26 cellular contexts compared by ENCODE assay signal in the genomic region with DNA sequence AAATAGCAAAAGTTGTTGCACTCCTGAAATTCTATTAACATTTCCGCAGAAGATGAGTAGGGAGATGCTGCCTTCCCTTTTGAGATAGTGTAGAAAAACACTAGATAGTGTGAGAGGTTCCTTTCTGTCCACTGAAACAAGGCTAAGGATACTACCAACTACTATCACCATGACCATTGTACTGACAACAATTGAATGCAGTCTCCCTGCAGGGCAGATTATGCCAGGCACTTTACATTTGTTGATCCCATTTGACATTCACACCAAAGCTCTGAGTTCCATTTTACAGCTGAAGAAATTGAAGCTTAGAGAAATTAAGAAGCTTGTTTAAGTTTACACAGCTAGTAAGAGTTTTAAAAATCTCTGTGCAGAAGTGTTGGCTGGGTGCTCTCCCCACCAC. TPM values are rescaled to one million over a fixed set of nuclear protein-coding genes. Genes with fewer than 3 reads are reported as not detected.
"Had no signal": no experiment of that assay in that cellular context is flagged by ENCODE, and none has a peak within 500 bp of the region (broad histone marks: within the 10 kb centered on the region; RNA-seq: fewer than 3 reads in every experiment).

No MANE protein-coding gene starts in this region.

- ATAC-seq: Panc1 had no signal

- DNase-seq: activated CD4-positive, alpha-beta T cell treated with anti-CD3 and anti-CD28 coated beads for 4 hours; activated CD8-positive, alpha-beta memory T cell treated with anti-CD3 and anti-CD28 coated beads, Interleukin-2, amount 50 U/mL, for 4 hours; activated CD8-positive, alpha-beta T cell treated with anti-CD3 and anti-CD28 coated beads for 36 hours; activated naive CD4-positive, alpha-beta T cell treated with anti-CD3 and anti-CD28 coated beads, Interleukin-2, amount 50 U/mL, for 16 hours; activated naive CD8-positive, alpha-beta T cell treated with anti-CD3 and anti-CD28 coated beads, Interleukin-2, amount 10 ng/mL, durations not matched to agents 7 days and 5 days; adrenal gland; anterior cingulate cortex; MM.1S; NCI-H1105; NCI-H1436; NCI-H1694 treated with DMSO at 0.1 percent for 48 hours; NCI-H2029 treated with DMSO at 0.1 percent for 48 hours; NCI-H345; NCI-H510A; NCI-H526 treated with DMSO at 0.1 percent for 48 hours; NCI-H82; NK-92 treated with Interleukin-12 subunit alpha and Interleukin-12 subunit beta, amount 100 ng/mL, for 24 hours; OCI-M1; Right ventricle myocardium superior; SJCRH30; SK-N-SH had no signal

- H3K9ac ChIP-seq: KMS-11, SK-N-SH had no signal

- H3K4me2 ChIP-seq: KMS-11, SK-N-SH had no signal

- H3K27me3 ChIP-seq: adrenal gland, breast epithelium, SJCRH30 had no signal

- H3K27ac Mint-ChIP-seq: activated CD8-positive, alpha-beta T cell treated with anti-CD3 and anti-CD28 coated beads for 36 hours; activated naive CD8-positive, alpha-beta T cell treated with anti-CD3 and anti-CD28 coated beads, Interleukin-2, amount 10 ng/mL, durations not matched to agents 7 days and 5 days had no signal

- H3K27ac ChIP-seq: adrenal gland, breast epithelium, KMS-11, RWPE1, SJCRH30, VCaP had no signal

- H3K4me3 ChIP-seq: adrenal gland, breast epithelium, SJCRH30 had no signal

- H3K4me1 ChIP-seq: adrenal gland, breast epithelium, SJCRH30 had no signal

- H3K4me3 Mint-ChIP-seq: activated CD8-positive, alpha-beta T cell treated with anti-CD3 and anti-CD28 coated beads for 36 hours; activated naive CD8-positive, alpha-beta T cell treated with anti-CD3 and anti-CD28 coated beads, Interleukin-2, amount 10 ng/mL, durations not matched to agents 7 days and 5 days had no signal

- H3K9me3 ChIP-seq: adrenal gland, breast epithelium, SJCRH30, SK-N-SH had no signal

- H3K36me3 ChIP-seq: adrenal gland, breast epithelium, SJCRH30 had no signal

- H3K27me3 Mint-ChIP-seq: activated CD8-positive, alpha-beta T cell treated with anti-CD3 and anti-CD28 coated beads for 36 hours; activated naive CD8-positive, alpha-beta T cell treated with anti-CD3 and anti-CD28 coated beads, Interleukin-2, amount 10 ng/mL, durations not matched to agents 7 days and 5 days had no signal

- H3K9me2 ChIP-seq: SK-N-SH had no signal

RNA-seq across cellular contexts. Expression of a gene that starts 55.0 kb away (rescaled TPM):
- total RNA-seq: SJCRH30 had no signal
